ENCODE assay signal across 1 cellular context in the genomic region with DNA sequence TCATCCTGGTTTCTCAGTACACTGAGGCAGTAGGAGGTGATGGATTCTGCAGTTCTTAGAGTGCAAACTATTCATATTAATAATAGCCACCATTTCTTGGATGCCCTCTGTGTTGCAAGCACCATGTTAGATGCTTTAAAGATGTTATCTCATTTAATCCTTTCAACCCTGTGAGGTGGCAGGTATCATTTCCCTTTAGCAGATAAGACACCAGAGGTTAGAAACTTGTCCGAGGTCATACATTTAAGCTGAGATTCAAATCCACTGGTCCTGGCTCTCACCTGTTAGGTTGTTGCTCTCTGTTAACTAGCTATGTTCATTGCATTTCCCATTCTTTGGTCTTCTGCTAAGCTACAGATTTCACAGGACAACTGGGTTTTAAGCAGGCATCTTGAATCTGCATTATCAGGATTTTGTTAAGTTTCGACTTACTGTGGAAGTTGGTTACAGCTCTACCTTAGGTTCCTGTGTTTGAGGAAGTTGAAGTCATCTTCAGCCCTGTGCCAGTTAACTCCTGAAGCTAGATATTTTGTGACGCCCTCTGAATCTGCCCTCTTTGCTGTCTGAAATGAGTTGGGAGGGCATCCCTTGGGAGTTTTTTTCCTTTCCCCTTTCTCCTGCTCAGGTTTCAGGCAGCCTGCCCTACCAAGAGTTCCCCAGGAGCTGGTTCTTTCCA.
A peak's percentile ranks its signal among the peaks of the same experiment; 100 is the strongest.
TF ChIP-seq lines count a peak whose summit lies in the region.

No MANE protein-coding gene starts in this region.

TF ChIP-seq in GM12878, 131 proteins besides CTCF, POLR2A, EP300 and RAD21:
- peak; percentile 28; the same call in 1 of the 2 replicates for TF ChIP-seq SPI1 (IDR thresholded peaks at IDR 0.05; ENCODE audit: borderline replicate concordance, insufficient read depth, low read depth, low read length)
- no peak for TF ChIP-seq HDAC6 (IDR thresholded peaks at IDR 0.05; ENCODE audit: unreplicated experiment)
- peak; percentile 43; the same call in 1 of the 2 replicates for TF ChIP-seq EED (IDR thresholded peaks at IDR 0.05; ENCODE audit: low read depth)
- peak in 1 of 2 experiments; percentile 77; a peak in 2 of 4 replicates for TF ChIP-seq ETV6 (conservative IDR thresholded peaks at IDR 0.05 in 1 of 2, IDR thresholded peaks at IDR 0.05 in 1 of 2; ENCODE audit: borderline replicate concordance in 1 of 2, low read depth in 1 of 2)
- TF ChIP-seq EGR1 (IDR thresholded peaks at IDR 0.05; ENCODE audit: borderline replicate concordance in 1 of 2, low read depth in 2 of 2, low read length in 2 of 2): no peak
- no peak for TF ChIP-seq TCF7 (IDR thresholded peaks at IDR 0.05; ENCODE audit: borderline replicate concordance)
- TF ChIP-seq, protein P1, sequence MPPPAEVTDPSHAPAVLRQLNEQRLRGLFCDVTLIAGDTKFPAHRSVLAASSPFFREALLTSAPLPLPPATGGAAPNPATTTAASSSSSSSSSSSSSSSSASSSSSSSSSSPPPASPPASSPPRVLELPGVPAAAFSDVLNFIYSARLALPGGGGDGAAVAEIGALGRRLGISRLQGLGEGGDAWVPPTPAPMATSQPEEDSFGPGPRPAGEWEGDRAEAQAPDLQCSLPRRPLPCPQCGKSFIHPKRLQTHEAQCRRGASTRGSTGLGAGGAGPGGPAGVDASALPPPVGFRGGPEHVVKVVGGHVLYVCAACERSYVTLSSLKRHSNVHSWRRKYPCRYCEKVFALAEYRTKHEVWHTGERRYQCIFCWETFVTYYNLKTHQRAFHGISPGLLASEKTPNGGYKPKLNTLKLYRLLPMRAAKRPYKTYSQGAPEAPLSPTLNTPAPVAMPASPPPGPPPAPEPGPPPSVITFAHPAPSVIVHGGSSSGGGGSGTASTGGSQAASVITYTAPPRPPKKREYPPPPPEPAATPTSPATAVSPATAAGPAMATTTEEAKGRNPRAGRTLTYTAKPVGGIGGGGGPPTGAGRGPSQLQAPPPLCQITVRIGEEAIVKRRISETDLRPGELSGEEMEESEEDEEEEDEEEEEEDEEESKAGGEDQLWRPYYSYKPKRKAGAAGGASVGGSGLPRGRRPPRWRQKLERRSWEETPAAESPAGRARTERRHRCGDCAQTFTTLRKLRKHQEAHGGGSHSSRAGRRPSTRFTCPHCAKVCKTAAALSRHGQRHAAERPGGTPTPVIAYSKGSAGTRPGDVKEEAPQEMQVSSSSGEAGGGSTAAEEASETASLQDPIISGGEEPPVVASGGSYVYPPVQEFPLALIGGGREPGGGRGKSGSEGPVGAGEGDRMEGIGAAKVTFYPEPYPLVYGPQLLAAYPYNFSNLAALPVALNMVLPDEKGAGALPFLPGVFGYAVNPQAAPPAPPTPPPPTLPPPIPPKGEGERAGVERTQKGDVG (CRISPR knock-in tag; IDR thresholded peaks at IDR 0.05): no peak
- no peak for TF ChIP-seq JUND (IDR thresholded peaks at IDR 0.05; ENCODE audit: low read depth, low read length)
- peak in 1 of 2 experiments; percentile 27; a peak in 1 of 4 replicates for TF ChIP-seq IKZF2 (IDR thresholded peaks at IDR 0.05)
- TF ChIP-seq NR2C1 (IDR thresholded peaks at IDR 0.05): no peak
- TF ChIP-seq, protein P2, sequence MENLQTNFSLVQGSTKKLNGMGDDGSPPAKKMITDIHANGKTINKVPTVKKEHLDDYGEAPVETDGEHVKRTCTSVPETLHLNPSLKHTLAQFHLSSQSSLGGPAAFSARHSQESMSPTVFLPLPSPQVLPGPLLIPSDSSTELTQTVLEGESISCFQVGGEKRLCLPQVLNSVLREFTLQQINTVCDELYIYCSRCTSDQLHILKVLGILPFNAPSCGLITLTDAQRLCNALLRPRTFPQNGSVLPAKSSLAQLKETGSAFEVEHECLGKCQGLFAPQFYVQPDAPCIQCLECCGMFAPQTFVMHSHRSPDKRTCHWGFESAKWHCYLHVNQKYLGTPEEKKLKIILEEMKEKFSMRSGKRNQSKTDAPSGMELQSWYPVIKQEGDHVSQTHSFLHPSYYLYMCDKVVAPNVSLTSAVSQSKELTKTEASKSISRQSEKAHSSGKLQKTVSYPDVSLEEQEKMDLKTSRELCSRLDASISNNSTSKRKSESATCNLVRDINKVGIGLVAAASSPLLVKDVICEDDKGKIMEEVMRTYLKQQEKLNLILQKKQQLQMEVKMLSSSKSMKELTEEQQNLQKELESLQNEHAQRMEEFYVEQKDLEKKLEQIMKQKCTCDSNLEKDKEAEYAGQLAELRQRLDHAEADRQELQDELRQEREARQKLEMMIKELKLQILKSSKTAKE (IDR thresholded peaks at IDR 0.05; ENCODE audit: low read depth, poor library complexity, severe bottlenecking): no peak
- no peak for TF ChIP-seq ZSCAN29 (IDR thresholded peaks at IDR 0.05)
- TF ChIP-seq POLR2AphosphoS5 (IDR thresholded peaks at IDR 0.05; ENCODE audit: low read length): no peak
